ENCODE assay signal across 12 cellular contexts in the genomic region with DNA sequence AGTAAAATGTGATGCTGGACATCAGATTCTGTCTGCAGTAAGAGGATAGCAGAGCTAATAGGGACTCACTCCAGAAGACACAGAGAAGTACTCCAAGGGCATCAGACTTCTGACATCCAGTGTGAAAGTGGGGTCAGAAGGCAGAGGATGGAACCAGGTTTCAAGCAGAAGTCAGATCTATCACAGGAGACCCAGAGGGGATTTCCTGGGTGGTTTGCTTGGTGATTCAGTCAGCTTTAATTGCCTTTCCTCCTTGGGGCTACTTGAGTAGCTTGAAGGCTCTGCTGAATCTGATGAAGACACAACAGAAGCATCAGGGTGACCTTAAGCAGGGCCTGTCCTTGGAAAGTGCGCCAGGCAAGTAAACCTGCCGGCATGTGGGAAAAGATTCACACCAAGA.
A peak's percentile ranks its signal among the peaks of the same experiment; 100 is the strongest.
DNase-seq lines count a peak whose midpoint lies in the region; ATAC-seq and TF ChIP-seq lines count a peak whose summit lies in the region.
"Had no signal": no experiment of that assay in that cellular context is flagged by ENCODE, and none has a peak within 500 bp of the region (broad histone marks: within the 10 kb centered on the region; RNA-seq: fewer than 3 reads in every experiment).

No MANE protein-coding gene starts in this region.

- H3K27ac Mint-ChIP-seq in natural killer cell: no peak overlapping the region
- H3K27ac Mint-ChIP-seq: WTC11 had no signal

- no peaks in the 10 kb centered on the region for H3K27me3 Mint-ChIP-seq in natural killer cell (ENCODE audit: low read depth in 2 of 2)

- no peak overlapping the region for H3K4me3 Mint-ChIP-seq in natural killer cell
- H3K4me3 Mint-ChIP-seq: WTC11 had no signal

- intact Hi-C loops in natural killer cell (cut with micrococcal nuclease): no loop called here

- no peaks in the 10 kb centered on the region for H3K9me3 Mint-ChIP-seq in natural killer cell
- H3K9me3 Mint-ChIP-seq: WTC11 had no signal

- no peak for TF ChIP-seq CTCF in natural killer cell (IDR thresholded peaks at IDR 0.05)

- no peaks in the 10 kb centered on the region for H3K36me3 Mint-ChIP-seq in natural killer cell
- H3K36me3 Mint-ChIP-seq: WTC11 had no signal

- DNase-seq in M059J (ENCODE audit: low read depth): peak; percentile 29
- DNase-seq in natural killer cell: no peak
- DNase-seq in NCI-H1436 (lab: John Stamatoyannopoulos, UW): no peak
- DNase-seq in NCI-H2171 treated with DMSO at 0.1 percent for 48 hours (lab: John Stamatoyannopoulos, UW): no peak
- no peak for DNase-seq in NAMALWA (ENCODE audit: low spot score)
- DNase-seq in NCI-H2227 (lab: John Stamatoyannopoulos, UW; ENCODE audit: unreplicated experiment): no peak
- DNase-seq: hypothalamus; NK-92 treated with Interleukin-12 subunit alpha and Interleukin-12 subunit beta, amount 100 ng/mL, for 24 hours; pancreas had no signal

- peaks cover 15 to 16% of the 10 kb centered on the region in 2 donors for H3K4me1 Mint-ChIP-seq in natural killer cell

- ATAC-seq in GM18508 (IDR thresholded peaks at IDR 0.05; ENCODE audit: insufficient read depth, unreplicated experiment): peak; percentile 68
- peak; percentile 74 for ATAC-seq in GM21423 (IDR thresholded peaks at IDR 0.05; ENCODE audit: unreplicated experiment)
- ATAC-seq in natural killer cell: peak in 2 of 3 donors; percentile 4 to 22
- ATAC-seq: pancreas, WTC11 had no signal

Comparison
In these comparisons a context has a peak if more than half of its experiments do, and no peak if none do; other contexts are left out.
1. ATAC-seq: peak in every context shown above with its lines; median percentile 74 in GM21423; 68 in GM18508; 13 in natural killer cell.